8 cellular contexts compared by ENCODE assay signal in genomic region chr17:48036693-48037035, GRCh38. TPM values are rescaled to one million over a fixed set of nuclear protein-coding genes. Genes with fewer than 3 reads are reported as not detected.
DNase-seq lines count a peak whose midpoint lies in the region; ATAC-seq and TF ChIP-seq lines count a peak whose summit lies in the region.

No MANE protein-coding gene starts in this region.

- no peaks in the 10 kb centered on the region for H3K9me3 ChIP-seq in Panc1 (ENCODE audit: control insufficient read depth, insufficient read depth, low read depth, low read length)
- no peaks in the 10 kb centered on the region for H3K9me3 ChIP-seq in ovary

- intact Hi-C loops in CD14-positive monocyte (cut with micrococcal nuclease), result no loop called here
- intact Hi-C loops in Panc1 (cut with micrococcal nuclease; ENCODE audit: unreplicated experiment), result no loop called here
- intact Hi-C loops in ovary (cut with DNase I), result no loop called here

- H3K4me1 ChIP-seq in Panc1 (ENCODE audit: control insufficient read depth, insufficient read depth, low read length), result peaks cover 11% of the 10 kb centered on the region
- no peaks in the 10 kb centered on the region for H3K4me1 ChIP-seq in ovary (ENCODE audit: insufficient read depth)

- H3K36me3 Mint-ChIP-seq in CD14-positive monocyte, result peaks cover 4 to 6% of the 10 kb centered on the region in 2 donors

- CTCF ChIA-PET in Panc1 (lab: Charles Lee), result interaction anchor here (2.4 kb wide), 1 partner anchor 11 kb away, joined by 7 read pairs; no protein-coding TSS in a partner anchor

- H3K4me3 ChIP-seq in Panc1 (ENCODE audit: low read depth in 2 of 2, low read length in 2 of 2) (peak overlapping the region; percentile 50 to 67), epithelial cell of proximal tubule (ENCODE audit: low read depth, low read length) (peak overlapping the region; percentile 70), ovary (peak overlapping the region; percentile 49)

- in situ Hi-C loops in Panc1 (cut with HindIII; ENCODE audit: low pct_unique_long_range_greater_than_20kb, low sequenced_read_pairs), result no loop called here

- H3K27me3 Mint-ChIP-seq in CD14-positive monocyte (ENCODE audit: low read depth in 3 of 3), result peaks cover 47 to 73% (median 63%) of the 10 kb centered on the region in 3 donors

- peak overlapping the region; percentile 85 to 95 for H3K4me3 Mint-ChIP-seq in CD14-positive monocyte

- H3K27me3 ChIP-seq in Panc1 (ENCODE audit: control insufficient read depth, insufficient read depth, low read length), result peaks cover 5% of the 10 kb centered on the region; the same call in 1 of the 2 replicates
- H3K27me3 ChIP-seq in ovary, result no peaks in the 10 kb centered on the region

- H3K36me3 ChIP-seq in Panc1 (ENCODE audit: control insufficient read depth, insufficient read depth, low read length) (no peaks in the 10 kb centered on the region), ovary (no peaks in the 10 kb centered on the region)

- H3K9me3 Mint-ChIP-seq in CD14-positive monocyte, result peaks cover 0 to 5% (median 2%) of the 10 kb centered on the region in 7 donors

- no peak for TF ChIP-seq EP300 in ovary (IDR thresholded peaks at IDR 0.05)

- POLR2A ChIA-PET in Panc1 (lab: Charles Lee), result interaction anchor here (0.5 kb wide), 1 partner anchor 122 kb away, joined by 7 read pairs; no protein-coding TSS in a partner anchor

- H3K4me1 Mint-ChIP-seq in CD14-positive monocyte, result peaks cover 12% of the 10 kb centered on the region

- no peak for TF ChIP-seq POLR2A in ovary (IDR thresholded peaks at IDR 0.05)

- ATAC-seq in Panc1 (no peak), HG03045 (IDR thresholded peaks at IDR 0.05; ENCODE audit: unreplicated experiment) (no peak)

- no peak for TF ChIP-seq CTCF in CD14-positive monocyte (IDR thresholded peaks at IDR 0.05)
- no peak for TF ChIP-seq CTCF in Panc1 (IDR thresholded peaks at IDR 0.05)
- no peak for TF ChIP-seq CTCF in epithelial cell of proximal tubule (conservative IDR thresholded peaks at IDR 0.05; ENCODE audit: low read depth, low read length)
- no peak for TF ChIP-seq CTCF in ovary (IDR thresholded peaks at IDR 0.05)

- BruUV-seq in Panc1 (replicated peaks; lab: Mats Ljungman, UMichigan), result no TSS peak

- 17 to 36% (median 36%) methylated on average over 6 of the region's 6 CpGs for WGBS in ovary, 3 donors

- no peak overlapping the region for H3K27ac Mint-ChIP-seq in CD14-positive monocyte

- no peak overlapping the region for H3K27ac ChIP-seq in Panc1 (ENCODE audit: low read length)
- H3K27ac ChIP-seq in ovary, result no peak overlapping the region

- DNase-seq in CD14-positive monocyte (ENCODE audit: low spot score) (no peak), Panc1 (ENCODE audit: low read depth, low spot score) (no peak), epithelial cell of proximal tubule (ENCODE audit: low read depth) (no peak), ovary (no peak), NCI-H128 (lab: John Stamatoyannopoulos, UW; ENCODE audit: unreplicated experiment) (no peak), NCI-H345 (lab: John Stamatoyannopoulos, UW) (no peak), NCI-H510A (lab: John Stamatoyannopoulos, UW) (no peak)

RNA-seq across cellular contexts. Expression of gene COPZ2, which starts 0.9 kb away (rescaled TPM):
- polyA plus RNA-seq in CD14-positive monocyte (10 to 100 TPM in 1 of 2 donors, 1 to 10 TPM in 1; 6.9 to 12.2 TPM), ovary (10 to 100 TPM; 12.1 to 58.1 TPM)
- total RNA-seq in Panc1 (2021; ENCODE audit: unreplicated experiment) (5.4 TPM), epithelial cell of proximal tubule (2.6 and 8.0 TPM in 2 replicates), ovary (10 to 100 TPM in 5 of 7 donors, 1 to 10 TPM in 2; 1.7 to 36.2 (median 12.1) TPM)
- polyA plus RNA-seq in Panc1 (2012; ENCODE audit: insufficient read length), result 5.3 TPM

RNA-seq across cellular contexts. Expression of gene NFE2L1, which starts 11.5 kb away (rescaled TPM):
- 1 to 10 TPM; 2.8 to 7.1 TPM for polyA plus RNA-seq in CD14-positive monocyte
- total RNA-seq in Panc1 (2021; ENCODE audit: unreplicated experiment), result 210 TPM
- polyA plus RNA-seq in Panc1 (2012; ENCODE audit: insufficient read length), result 312 TPM
- 69.1 and 79.6 TPM in 2 replicates for total RNA-seq in epithelial cell of proximal tubule
- total RNA-seq in ovary, result 100 to 1,000 TPM in 6 of 7 donors, 10 to 100 TPM in 1; 80.0 to 214 (median 165) TPM
- 100 to 1,000 TPM; 150 to 577 TPM for polyA plus RNA-seq in ovary
